Comparison of ENCODE assay signal across 14 cellular contexts in the genomic region with DNA sequence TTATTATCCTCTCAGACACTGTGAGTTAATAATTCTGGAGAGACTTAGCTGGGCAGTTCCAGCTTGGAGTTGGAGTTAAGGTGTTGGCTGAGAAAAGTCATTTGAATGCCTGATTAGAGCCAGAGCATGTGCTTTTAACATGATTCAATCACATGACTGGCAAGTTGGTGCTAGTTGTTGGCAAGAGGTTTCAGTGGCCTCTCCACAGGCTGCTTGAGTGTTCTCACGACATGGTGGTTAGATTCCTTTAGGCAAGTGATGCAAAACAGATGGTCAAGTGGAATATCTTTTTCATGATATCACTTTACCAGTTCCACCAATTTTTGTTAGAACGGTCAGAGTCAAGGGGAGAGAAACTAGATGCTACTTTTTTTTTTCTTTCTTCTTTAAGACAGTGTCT.
DNase-seq lines count a peak whose midpoint lies in the region; ATAC-seq and TF ChIP-seq lines count a peak whose summit lies in the region.
"Had no signal": no experiment of that assay in that cellular context is flagged by ENCODE, and none has a peak within 500 bp of the region (broad histone marks: within the 10 kb centered on the region; RNA-seq: fewer than 3 reads in every experiment).

No MANE protein-coding gene starts in this region.

- intact Hi-C loops in IMR-90 (cut with micrococcal nuclease), result loop anchor here (2.0 kb wide), 1 partner anchor 14 kb away; no protein-coding TSS in a partner anchor

- peak overlapping the region; percentile 91 for H3K18ac ChIP-seq in IMR-90 (ENCODE audit: low read depth, low read length)

- no peak overlapping the region for H3K4me2 ChIP-seq in IMR-90 (ENCODE audit: low read depth, low read length)

- no peaks in the 10 kb centered on the region for H3K79me1 ChIP-seq in IMR-90 (ENCODE audit: low read depth in 1 of 2, low read length in 2 of 2)

- no peak for TF ChIP-seq RAD21 in IMR-90 (IDR thresholded peaks at IDR 0.05; ENCODE audit: low read length)

- peak; percentile 72 for DNase-seq in AG08396 (ENCODE audit: low spot score)
- peak; percentile 96 for DNase-seq in IMR-90
- DNase-seq in astrocyte of the spinal cord (ENCODE audit: low read depth, low spot score), result peak; percentile 95
- peak; percentile 98 for DNase-seq in kidney epithelial cell (ENCODE audit: low read depth)
- no peak for DNase-seq in stimulated activated CD8-positive, alpha-beta memory T cell treated with anti-CD3 and anti-CD28 coated beads, Interleukin-4, amount 100 ng/mL, for 48 hours
- DNase-seq: activated CD4-positive, alpha-beta T cell treated with anti-CD3 and anti-CD28 coated beads, Interleukin-2, amount 10 ng/mL, durations not matched to agents 7 days and 5 days; activated effector memory CD4-positive, alpha-beta T cell treated with Interleukin-2 at 50 U/mL for 16 hours; H9; MV-4-11; psoas muscle had no signal

- H3K27me3 ChIP-seq in IMR-90 (ENCODE audit: control insufficient read depth, insufficient read depth, low read length) (no peaks in the 10 kb centered on the region), kidney epithelial cell (ENCODE audit: control insufficient read depth, insufficient read depth, low read length) (no peaks in the 10 kb centered on the region)

- WGBS in IMR-90 (ENCODE audit: extremely low coverage in 2 of 2, insufficient read length in 1 of 2), 2 experiments, result no CpG with 5 or more reads among the region's 2 CpGs

- dilution Hi-C loops in IMR-90 (cut with HindIII; ENCODE audit: low sequenced_read_pairs, unreplicated experiment), result no loop called here

- no peak overlapping the region for H3K4me3 ChIP-seq in IMR-90 (ENCODE audit: insufficient read depth, low read depth, low read length)
- no peak overlapping the region for H3K4me3 ChIP-seq in astrocyte of the spinal cord (ENCODE audit: low read depth, low read length)
- no peak overlapping the region for H3K4me3 ChIP-seq in kidney epithelial cell (ENCODE audit: low read depth, low read length)
- H3K4me3 ChIP-seq: psoas muscle had no signal

- H3K4ac ChIP-seq in IMR-90 (ENCODE audit: low read depth, low read length), result peak overlapping the region; percentile 77

- no peak for TF ChIP-seq POLR2A in IMR-90 (IDR thresholded peaks at IDR 0.05; ENCODE audit: low read depth, low read length)

- no peak overlapping the region for H3K9ac ChIP-seq in IMR-90 (ENCODE audit: low read depth, low read length)

- H2BK120ac ChIP-seq in IMR-90 (ENCODE audit: low read depth, low read length), result peak overlapping the region; percentile 93

- BruUV-seq in IMR-90 (replicated peaks; lab: Mats Ljungman, UMichigan), result no TSS peak

- in situ Hi-C loops in IMR-90 (cut with MboI; ENCODE audit: low sequenced_read_pairs), result no loop called here
- in situ Hi-C loops in astrocyte of the spinal cord (cut with HindIII; ENCODE audit: low sequenced_read_pairs), result no loop called here

- H3K4me1 ChIP-seq in IMR-90 (ENCODE audit: control insufficient read depth, insufficient read depth, low read length), result peaks cover 12% of the 10 kb centered on the region
- H3K4me1 ChIP-seq: psoas muscle had no signal

- H4K91ac ChIP-seq in IMR-90 (ENCODE audit: insufficient read depth, low read depth, low read length), result peak overlapping the region; percentile 77

- peak; percentile 25 for ATAC-seq in IMR-90 (ENCODE audit: low read depth)
- no peak for ATAC-seq in HG03159 (IDR thresholded peaks at IDR 0.05; ENCODE audit: unreplicated experiment)
- ATAC-seq in HG02588 (IDR thresholded peaks at IDR 0.05; ENCODE audit: unreplicated experiment), result no peak
- no peak for ATAC-seq in HG02981 (IDR thresholded peaks at IDR 0.05; ENCODE audit: unreplicated experiment)
- ATAC-seq: psoas muscle had no signal

- peak overlapping the region; percentile 79; the same call in 2 of the 3 replicates for H2BK15ac ChIP-seq in IMR-90 (ENCODE audit: low read depth, low read length)

- CTCF ChIA-PET in IMR-90 (lab: Yijun Ruan, JAX), result no interaction called here

- TF ChIP-seq CTCF in IMR-90 (conservative IDR thresholded peaks at IDR 0.05; ENCODE audit: low read depth, low read length) (no peak), astrocyte of the spinal cord (IDR thresholded peaks at IDR 0.05; ENCODE audit: low read depth, low read length) (no peak), kidney epithelial cell (IDR thresholded peaks at IDR 0.05; ENCODE audit: insufficient read depth, low read length, poor library complexity, severe bottlenecking) (no peak)

- peak overlapping the region; percentile 53; the same call in 1 of the 2 replicates for H3K56ac ChIP-seq in IMR-90 (ENCODE audit: extremely low read depth, insufficient read depth, low read length)

- POLR2A ChIA-PET in IMR-90 (lab: Charles Lee; ENCODE audit: unreplicated experiment), result no interaction called here

- H4K5ac ChIP-seq in IMR-90 (ENCODE audit: low read depth, low read length), result peak overlapping the region; percentile 75; the same call in 1 of the 2 replicates

- peak overlapping the region; percentile 80; the same call in 1 of the 2 replicates for H3K27ac ChIP-seq in IMR-90 (ENCODE audit: insufficient read depth, low read length)
- H3K27ac ChIP-seq: C4-2B, psoas muscle had no signal

- H4K20me1 ChIP-seq in IMR-90 (ENCODE audit: insufficient read depth, low read length), result no peaks in the 10 kb centered on the region

- H3K36me3 ChIP-seq in IMR-90 (ENCODE audit: control insufficient read depth, insufficient read depth, low read length) (no peaks in the 10 kb centered on the region), kidney epithelial cell (ENCODE audit: control insufficient read depth, insufficient read depth, low read length) (no peaks in the 10 kb centered on the region)

- peak overlapping the region; percentile 58 for H2AK9ac ChIP-seq in IMR-90 (replicated peaks; ENCODE audit: low read depth, low read length, poor library complexity)

- H2BK20ac ChIP-seq in IMR-90 (ENCODE audit: low read depth, low read length), result peak overlapping the region; percentile 79; the same call in 1 of the 2 replicates

- peak overlapping the region; percentile 64; the same call in 1 of the 2 replicates for H3K23ac ChIP-seq in IMR-90 (ENCODE audit: low read depth, low read length)

- H2AFZ ChIP-seq in IMR-90 (replicated peaks; ENCODE audit: low read length, poor library complexity), result peak overlapping the region; percentile 62

- peak overlapping the region in 1 of 2 experiments; percentile 83; a peak in 2 of 4 replicates for H4K8ac ChIP-seq in IMR-90 (ENCODE audit: low read depth in 2 of 2, low read length in 2 of 2)

- no peaks in the 10 kb centered on the region for H3K9me3 ChIP-seq in IMR-90 (ENCODE audit: control insufficient read depth, insufficient read depth, low read length)
- H3K9me3 ChIP-seq: psoas muscle had no signal

- H2AK5ac ChIP-seq in IMR-90 (ENCODE audit: low read depth, low read length), result peak overlapping the region; percentile 76

- peak overlapping the region; percentile 97 for H2BK5ac ChIP-seq in IMR-90 (ENCODE audit: low read depth, low read length, poor library complexity, severe bottlenecking)

- H3K9me1 ChIP-seq in IMR-90 (ENCODE audit: insufficient read depth, low read length), result peaks cover 3% of the 10 kb centered on the region; the same call in 1 of the 2 replicates

- H3K14ac ChIP-seq in IMR-90 (replicated peaks; ENCODE audit: low read depth, low read length), result peak overlapping the region; percentile 60; the same call in 1 of the 2 replicates

TF ChIP-seq in IMR-90, 13 proteins besides CTCF, POLR2A, EP300 and RAD21:
- TF ChIP-seq, protein P1, sequence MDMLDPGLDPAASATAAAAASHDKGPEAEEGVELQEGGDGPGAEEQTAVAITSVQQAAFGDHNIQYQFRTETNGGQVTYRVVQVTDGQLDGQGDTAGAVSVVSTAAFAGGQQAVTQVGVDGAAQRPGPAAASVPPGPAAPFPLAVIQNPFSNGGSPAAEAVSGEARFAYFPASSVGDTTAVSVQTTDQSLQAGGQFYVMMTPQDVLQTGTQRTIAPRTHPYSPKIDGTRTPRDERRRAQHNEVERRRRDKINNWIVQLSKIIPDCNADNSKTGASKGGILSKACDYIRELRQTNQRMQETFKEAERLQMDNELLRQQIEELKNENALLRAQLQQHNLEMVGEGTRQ (IDR thresholded peaks at IDR 0.05; ENCODE audit: low read depth, low read length), result peak; percentile 63
- TF ChIP-seq CEBPB (IDR thresholded peaks at IDR 0.05; ENCODE audit: low read depth, low read length) (peak; percentile 37; the same call in 1 of the 2 replicates), BHLHE40 (IDR thresholded peaks at IDR 0.05; ENCODE audit: low read depth, low read length) (no peak), CHD1 (IDR thresholded peaks at IDR 0.05; ENCODE audit: low read depth, low read length) (no peak), FOS (IDR thresholded peaks at IDR 0.05; ENCODE audit: low read depth, low read length) (no peak), RFX5 (IDR thresholded peaks at IDR 0.05; ENCODE audit: low read depth, low read length) (no peak), SMC3 (IDR thresholded peaks at IDR 0.05; ENCODE audit: low read depth, low read length) (no peak), MAFK (IDR thresholded peaks at IDR 0.05; ENCODE audit: low read depth, low read length) (no peak), NFE2L2 (IDR thresholded peaks at IDR 0.05; ENCODE audit: low read depth, low read length) (no peak), MXI1 (IDR thresholded peaks at IDR 0.05; ENCODE audit: borderline replicate concordance, low read depth, low read length) (no peak)
TF ChIP-seq in IMR-90: peak in this region for 2.
